In the genomic region with DNA sequence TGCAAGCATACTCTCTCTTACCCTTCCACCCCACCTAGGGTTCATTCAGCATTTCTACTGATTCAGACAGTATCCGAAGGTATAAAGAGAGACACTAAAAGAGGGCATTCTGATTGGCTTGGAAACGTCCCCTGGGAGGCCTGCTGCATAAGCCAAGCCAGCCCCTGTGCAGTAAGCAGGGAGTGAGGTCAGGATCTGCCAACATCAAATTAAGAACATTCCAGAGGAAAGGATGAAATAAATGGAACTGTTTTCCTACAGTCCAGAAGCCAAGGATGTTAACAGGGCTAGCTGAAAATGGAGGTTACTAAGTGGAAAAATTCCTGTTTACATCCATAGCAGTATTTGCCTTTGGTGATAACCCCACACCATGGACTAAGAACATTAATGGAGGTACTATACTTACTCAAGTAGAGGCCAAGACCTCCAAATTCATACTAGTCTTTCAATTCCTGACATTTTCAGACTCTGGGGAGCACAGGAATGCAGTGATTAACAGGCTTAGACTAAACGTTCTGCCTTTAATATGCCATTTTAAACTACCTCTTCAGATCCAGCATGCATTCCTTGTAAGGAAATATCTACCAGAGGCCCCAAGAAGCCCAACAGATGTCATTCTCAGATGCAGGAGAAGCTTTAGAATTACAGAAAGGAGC, we compare ENCODE assay signal across 14 cellular contexts. TPM values are rescaled to one million over a fixed set of nuclear protein-coding genes. Genes with fewer than 3 reads are reported as not detected.
DNase-seq lines count a peak whose midpoint lies in the region; TF ChIP-seq lines count a peak whose summit lies in the region.
"Had no signal": no experiment of that assay in that cellular context is flagged by ENCODE, and none has a peak within 500 bp of the region (broad histone marks: within the 10 kb centered on the region; RNA-seq: fewer than 3 reads in every experiment).

No MANE protein-coding gene starts in this region.

- H3K9me3 Mint-ChIP-seq in HFFc6 (no peaks in the 10 kb centered on the region), chondrocyte (ENCODE audit: low read depth) (no peaks in the 10 kb centered on the region), mesothelial cell of epicardium (no peaks in the 10 kb centered on the region)

- H3K4me1 ChIP-seq in transverse colon = peaks cover 32 to 100% (median 68%) of the 10 kb centered on the region in 4 donors

- H3K4me1 Mint-ChIP-seq in HFFc6 (ENCODE audit: low read depth) (peaks cover 47% of the 10 kb centered on the region), chondrocyte (ENCODE audit: low read depth) (peaks cover 59% of the 10 kb centered on the region), mesothelial cell of epicardium (peaks cover 34% of the 10 kb centered on the region)

- H3K4me3 Mint-ChIP-seq in HFFc6 (no peak overlapping the region; the same call in 1 of the 2 replicates), chondrocyte (ENCODE audit: unreplicated experiment) (no peak overlapping the region), mesothelial cell of epicardium (no peak overlapping the region)
- H3K4me3 Mint-ChIP-seq: activated CD8-positive, alpha-beta memory T cell treated with anti-CD3 and anti-CD28 coated beads, Interleukin-2, amount 10 ng/mL, durations not matched to agents 7 days and 5 days had no signal

- 40 to 69% methylated on average over 1 to 3 of the region's 3 CpGs for WGBS in transverse colon (ENCODE audit: low coverage in 1 of 2), 2 donors

- in situ Hi-C loops in transverse colon (cut with MboI; ENCODE audit: low pct_ligation_motif_present in 1 of 4, low pct_unique_long_range_greater_than_20kb in 1 of 4, low sequenced_read_pairs in 3 of 4) = no loop called here
- in situ Hi-C loops in ACHN (cut with HindIII; ENCODE audit: low pct_ligation_motif_present, low pct_unique_long_range_greater_than_20kb, low sequenced_read_pairs) = no loop called here

- DNase-seq in HFFc6 (no peak), chondrocyte (ENCODE audit: low spot score) (no peak), mesothelial cell of epicardium (ENCODE audit: low spot score in 2 of 2, unreplicated experiment in 2 of 2) (no peak), transverse colon (no peak), foreskin melanocyte (no peak), NCI-H2107 treated with DMSO at 0.1 percent for 48 hours (lab: John Stamatoyannopoulos, UW; ENCODE audit: unreplicated experiment) (no peak), ACHN (no peak)
- DNase-seq: activated CD8-positive, alpha-beta memory T cell treated with anti-CD3 and anti-CD28 coated beads, Interleukin-2, amount 10 ng/mL, durations not matched to agents 7 days and 5 days; activated naive CD4-positive, alpha-beta T cell; COR-L47; mesendoderm; NCI-H1105; SK-N-SH had no signal

- TF ChIP-seq POLR2A in transverse colon (IDR thresholded peaks at IDR 0.05) = no peak

- H3K36me3 ChIP-seq in transverse colon = no peaks in the 10 kb centered on the region

- H3K4me3 ChIP-seq in transverse colon = no peak overlapping the region

- H3K36me3 Mint-ChIP-seq in HFFc6 (ENCODE audit: low read depth) (peaks cover 12% of the 10 kb centered on the region; the same call in 1 of the 2 replicates), chondrocyte (ENCODE audit: low read depth) (peaks cover 2% of the 10 kb centered on the region), mesothelial cell of epicardium (no peaks in the 10 kb centered on the region)

- peak overlapping the region; percentile 4 to 83 (median 56) for H3K27ac ChIP-seq in transverse colon
- H3K27ac ChIP-seq: parathyroid adenoma had no signal

- no peaks in the 10 kb centered on the region for H3K9me3 ChIP-seq in transverse colon
- H3K9me3 ChIP-seq: SK-N-SH had no signal

- intact Hi-C loops in transverse colon (cut with DNase I; ENCODE audit: low total_unique reads) = no loop called here

- H3K27me3 ChIP-seq in transverse colon = no peaks in the 10 kb centered on the region

- TF ChIP-seq CTCF in HFFc6 (IDR thresholded peaks at IDR 0.05) (no peak), chondrocyte (IDR thresholded peaks at IDR 0.05) (no peak), mesothelial cell of epicardium (IDR thresholded peaks at IDR 0.05; ENCODE audit: unreplicated experiment) (no peak), transverse colon (IDR thresholded peaks at IDR 0.05) (no peak)

- no peak for TF ChIP-seq EP300 in transverse colon (IDR thresholded peaks at IDR 0.05; ENCODE audit: low read depth)

- H3K27ac Mint-ChIP-seq in HFFc6 (peak overlapping the region; percentile 54; the same call in 1 of the 2 replicates), chondrocyte (ENCODE audit: unreplicated experiment) (peak overlapping the region; percentile 81), mesothelial cell of epicardium (peak overlapping the region; percentile 48)
- H3K27ac Mint-ChIP-seq: activated CD8-positive, alpha-beta memory T cell treated with anti-CD3 and anti-CD28 coated beads, Interleukin-2, amount 10 ng/mL, durations not matched to agents 7 days and 5 days had no signal

- H3K27me3 Mint-ChIP-seq in HFFc6 (ENCODE audit: insufficient read depth) (no peaks in the 10 kb centered on the region), chondrocyte (ENCODE audit: low read depth) (no peaks in the 10 kb centered on the region), mesothelial cell of epicardium (ENCODE audit: low read depth) (no peaks in the 10 kb centered on the region)
- H3K27me3 Mint-ChIP-seq: activated CD8-positive, alpha-beta memory T cell treated with anti-CD3 and anti-CD28 coated beads, Interleukin-2, amount 10 ng/mL, durations not matched to agents 7 days and 5 days had no signal

RNA-seq across cellular contexts. Expression of gene NPTN, which starts 34.5 kb away (rescaled TPM):
- 100 to 1,000 TPM; 183 to 215 (median 204) TPM for total RNA-seq in HFFc6 (2021; fragmentation: NEBNext Ultra II Directional; extraction: Animal tissue kit (Norgen Biotek cat#: 25700))
- total RNA-seq in chondrocyte (232 to 256 TPM (median 252 TPM) in 3 replicates), mesothelial cell of epicardium (102 to 116 TPM (median 109 TPM) in 3 replicates), transverse colon (100 to 1,000 TPM in 3 of 4 donors, 10 to 100 TPM in 1; 77.8 to 187 (median 135) TPM)
